ENCODE assay signal across 22 cellular contexts in the genomic region with DNA sequence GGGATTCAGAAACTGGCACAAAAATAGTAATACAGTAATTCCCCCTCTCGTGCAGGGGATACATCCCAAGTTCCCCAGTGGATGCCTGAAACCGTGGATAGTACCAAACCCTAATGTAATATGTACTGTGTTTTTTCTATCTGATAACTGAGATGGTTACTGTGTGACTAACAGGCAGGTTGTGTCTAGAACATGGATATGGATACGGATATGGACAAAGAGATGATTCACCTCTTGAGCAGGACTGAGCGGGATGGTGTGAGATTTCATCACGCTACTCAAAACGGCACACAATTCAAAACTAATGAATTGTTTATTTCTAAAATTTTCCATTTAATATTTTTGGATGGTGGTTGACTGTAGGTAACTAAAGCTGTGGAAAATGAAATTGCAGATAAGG. TPM values are rescaled to one million over a fixed set of nuclear protein-coding genes. Genes with fewer than 3 reads are reported as not detected.
DNase-seq lines count a peak whose midpoint lies in the region; ATAC-seq and TF ChIP-seq lines count a peak whose summit lies in the region.
"Had no signal": no experiment of that assay in that cellular context is flagged by ENCODE, and none has a peak within 500 bp of the region (broad histone marks: within the 10 kb centered on the region; RNA-seq: fewer than 3 reads in every experiment).

No MANE protein-coding gene starts in this region.

- H3K4me3 Mint-ChIP-seq in CD4-positive, alpha-beta T cell: peak overlapping the region; percentile 42
- H3K4me3 Mint-ChIP-seq: neural progenitor cell; stimulated activated naive B cell treated with anti-CD40 and anti-IgM and Interleukin-4, amounts not matched to agents 10 μg/mL and 1 μg/mL and 100 μg/mL, for 72 hours; type B pancreatic cell had no signal

- POLR2A ChIA-PET in CD4-positive, alpha-beta T cell (lab: Charles Lee): no interaction called here

- no peaks in the 10 kb centered on the region for H3K27me3 Mint-ChIP-seq in CD4-positive, alpha-beta T cell
- H3K27me3 Mint-ChIP-seq: stimulated activated naive B cell treated with anti-CD40 and anti-IgM and Interleukin-4, amounts not matched to agents 10 μg/mL and 1 μg/mL and 100 μg/mL, for 72 hours; type B pancreatic cell had no signal

- peak overlapping the region; percentile 53 for H3K9ac ChIP-seq in mammary epithelial cell (ENCODE audit: insufficient read depth, low read length)
- H3K9ac ChIP-seq: neural progenitor cell had no signal

- H4K20me1 ChIP-seq in mammary epithelial cell (ENCODE audit: insufficient read depth, low read length): no peaks in the 10 kb centered on the region

- in situ Hi-C loops in mammary epithelial cell (cut with MboI; ENCODE audit: low sequenced_read_pairs in 2 of 2): no loop called here

- no peak for TF ChIP-seq CTCF in CD4-positive, alpha-beta T cell (IDR thresholded peaks at IDR 0.05)
- TF ChIP-seq CTCF in mammary epithelial cell (conservative IDR thresholded peaks at IDR 0.05 in 1 of 2, IDR thresholded peaks at IDR 0.05 in 1 of 2; ENCODE audit: extremely low read depth in 1 of 2, insufficient read depth in 1 of 2, low read depth in 1 of 2, low read length in 2 of 2) (no peak), foreskin keratinocyte (conservative IDR thresholded peaks at IDR 0.05) (no peak), omental fat pad (IDR thresholded peaks at IDR 0.05) (no peak)

- no peaks in the 10 kb centered on the region for H3K27me3 ChIP-seq in CD4-positive, alpha-beta T cell (ENCODE audit: control insufficient read depth, insufficient read depth, low read length)
- no peaks in the 10 kb centered on the region for H3K27me3 ChIP-seq in mammary epithelial cell (ENCODE audit: insufficient read depth, low read length)
- H3K27me3 ChIP-seq in foreskin keratinocyte: no peaks in the 10 kb centered on the region
- H3K27me3 ChIP-seq: neural progenitor cell had no signal

- H3K4me1 ChIP-seq in mammary epithelial cell (ENCODE audit: insufficient read depth, low read length) (peaks cover 38% of the 10 kb centered on the region), foreskin keratinocyte (peaks cover 24% of the 10 kb centered on the region)

- H3K4me3 ChIP-seq in mammary epithelial cell (replicated peaks in 1 of 3; ENCODE audit: insufficient read depth in 1 of 3, low read depth in 2 of 3, low read length in 3 of 3): peak overlapping the region in 1 of 3 experiments; percentile 18
- H3K4me3 ChIP-seq: neural progenitor cell had no signal

- intact Hi-C loops in CD4-positive, alpha-beta T cell (cut with DNase I, micrococcal nuclease): no loop called here
- intact Hi-C loops in mammary epithelial cell (cut with micrococcal nuclease): no loop called here
- intact Hi-C loops in Right ventricle myocardium inferior (cut with DNase I): no loop called here

- CTCF ChIA-PET in CD4-positive, alpha-beta T cell (lab: Charles Lee): interaction anchor here (0.6 to 1.8 kb wide), 2 partner anchors 9 to 13 kb away, joined by 3 to 6 read pairs; no protein-coding TSS in a partner anchor
- CTCF ChIA-PET in mammary epithelial cell (lab: Charles Lee; ENCODE audit: low non-redundant PET): no interaction called here

- H3K9me3 ChIP-seq in CD4-positive, alpha-beta T cell (ENCODE audit: control insufficient read depth, low read length): no peaks in the 10 kb centered on the region
- no peaks in the 10 kb centered on the region for H3K9me3 ChIP-seq in mammary epithelial cell (replicated peaks; ENCODE audit: insufficient read depth, low read length)

- H3K9me3 Mint-ChIP-seq in CD4-positive, alpha-beta T cell: no peaks in the 10 kb centered on the region
- H3K9me3 Mint-ChIP-seq: neural progenitor cell; stimulated activated naive B cell treated with anti-CD40 and anti-IgM and Interleukin-4, amounts not matched to agents 10 μg/mL and 1 μg/mL and 100 μg/mL, for 72 hours; type B pancreatic cell had no signal

- DNase-seq in CD4-positive, alpha-beta T cell: no peak
- DNase-seq in HS-5 (ENCODE audit: low read depth) (peak; percentile 37), mammary epithelial cell (peak; percentile 88), foreskin keratinocyte (peak; percentile 70 to 87), SKM-1 (lab: John Stamatoyannopoulos, UW; ENCODE audit: unreplicated experiment) (no peak), Right ventricle myocardium inferior (ENCODE audit: missing footprints) (no peak), omental fat pad (ENCODE audit: low spot score) (no peak)
- DNase-seq: activated CD4-positive, CD25-positive, alpha-beta regulatory T cell; caudate nucleus; DMS153; effector CD8-positive, alpha-beta T cell; foreskin melanocyte; KBM-7; left colon; NCI-H1048; NCI-H2081 treated with DMSO at 0.1 percent for 48 hours; NCI-H524; SIG-M5; stimulated activated naive B cell treated with anti-CD40 and anti-IgM and Interleukin-4, amounts not matched to agents 10 μg/mL and 1 μg/mL and 100 μg/mL, for 72 hours had no signal

- peaks cover 74% of the 10 kb centered on the region for H3K79me2 ChIP-seq in mammary epithelial cell (ENCODE audit: insufficient read depth, low read length)

- no peak overlapping the region for H3K27ac ChIP-seq in CD4-positive, alpha-beta T cell (ENCODE audit: low read depth, low read length)
- H3K27ac ChIP-seq in mammary epithelial cell (ENCODE audit: insufficient read depth, low read depth, low read length): peak overlapping the region; percentile 94
- peak overlapping the region; percentile 92 for H3K27ac ChIP-seq in foreskin keratinocyte
- H3K27ac ChIP-seq: neural progenitor cell had no signal

- peak overlapping the region; percentile 92 for H3K4me2 ChIP-seq in mammary epithelial cell (ENCODE audit: insufficient read depth, low read depth, low read length)
- H3K4me2 ChIP-seq: neural progenitor cell had no signal

- dilution Hi-C loops in mammary epithelial cell (cut with HindIII; ENCODE audit: low sequenced_read_pairs): no loop called here

- H3K36me3 ChIP-seq in mammary epithelial cell (ENCODE audit: insufficient read depth, low read length): peaks cover 31% of the 10 kb centered on the region

- ATAC-seq in CD4-positive, alpha-beta T cell (ENCODE audit: poor library complexity): no peak
- ATAC-seq in foreskin keratinocyte: peak; percentile 78
- no peak for ATAC-seq in GM18867 (IDR thresholded peaks at IDR 0.05; ENCODE audit: unreplicated experiment)
- no peak for ATAC-seq in Right ventricle myocardium inferior
- ATAC-seq in omental fat pad (ENCODE audit: low FRiP score): no peak
- ATAC-seq: left colon; stimulated activated naive B cell treated with anti-CD40 and anti-IgM and Interleukin-4, amounts not matched to agents 10 μg/mL and 1 μg/mL and 100 μg/mL, for 72 hours had no signal

- TSS peak; percentile 41 for BruUV-seq in mammary epithelial cell (replicated peaks; lab: Mats Ljungman, UMichigan)

- peaks cover 33% of the 10 kb centered on the region for H3K4me1 Mint-ChIP-seq in CD4-positive, alpha-beta T cell (ENCODE audit: low read depth)

- 1% methylated on average over 6 of the region's 6 CpGs for whole genome bisulfite sequencing in mammary epithelial cell (ENCODE audit: low coverage, missing lambda C conversion rate)

- no peak overlapping the region for H3K27ac Mint-ChIP-seq in CD4-positive, alpha-beta T cell
- H3K27ac Mint-ChIP-seq: neural progenitor cell; stimulated activated naive B cell treated with anti-CD40 and anti-IgM and Interleukin-4, amounts not matched to agents 10 μg/mL and 1 μg/mL and 100 μg/mL, for 72 hours; type B pancreatic cell had no signal

- no peak overlapping the region for H2AFZ ChIP-seq in mammary epithelial cell (ENCODE audit: low read depth, low read length)
- H2AFZ ChIP-seq: neural progenitor cell had no signal

- H3K36me3 Mint-ChIP-seq in CD4-positive, alpha-beta T cell (ENCODE audit: low read depth): peaks cover 87% of the 10 kb centered on the region

RNA-seq across cellular contexts. Expression of a gene that starts 3.4 kb away (rescaled TPM):
- total RNA-seq in CD4-positive, alpha-beta T cell: 100 to 1,000 TPM; 103 to 107 TPM
- total RNA-seq in mammary epithelial cell (100 to 1,000 TPM; 102 to 196 TPM), foreskin keratinocyte (78.5 and 86.2 TPM in 2 replicates), Right ventricle myocardium inferior (49.4 TPM), omental fat pad (10 to 100 TPM; 49.5 to 63.6 (median 59.4) TPM)
- polyA plus RNA-seq in mammary epithelial cell (83.4 TPM), foreskin keratinocyte (44.9 and 46.4 TPM in 2 replicates)
- polyA minus RNA-seq in mammary epithelial cell: 81.4 TPM

RNA-seq across cellular contexts. Expression of a gene that starts 9.6 kb away (rescaled TPM):
- total RNA-seq in CD4-positive, alpha-beta T cell: 100 to 1,000 TPM; 120 to 128 TPM
- 10 to 100 TPM; 27.7 to 78.2 TPM for total RNA-seq in mammary epithelial cell
- 67.3 TPM for polyA plus RNA-seq in mammary epithelial cell
- 25.7 TPM for polyA minus RNA-seq in mammary epithelial cell
- total RNA-seq in foreskin keratinocyte: 51.3 and 56.8 TPM in 2 replicates
- polyA plus RNA-seq in foreskin keratinocyte: 51.8 and 58.3 TPM in 2 replicates
- total RNA-seq in Right ventricle myocardium inferior: 32.8 TPM
- total RNA-seq in omental fat pad: 10 to 100 TPM; 29.3 to 66.4 (median 51.6) TPM

RNA-seq across cellular contexts. Expression of a gene that starts 11.6 kb away (rescaled TPM):
- under 1 TPM; 0.33 to 0.47 TPM for total RNA-seq in CD4-positive, alpha-beta T cell
- 1 to 10 TPM in 1 of 2 donors, under 1 TPM in 1; 0.67 to 1.7 TPM for total RNA-seq in mammary epithelial cell
- polyA plus RNA-seq in mammary epithelial cell: 0.29 TPM
- polyA minus RNA-seq in mammary epithelial cell: not detected
- 0.34 and 0.46 TPM in 2 replicates for total RNA-seq in foreskin keratinocyte
- polyA plus RNA-seq in foreskin keratinocyte: 0.40 and 0.41 TPM in 2 replicates
- total RNA-seq in Right ventricle myocardium inferior: not detected
- total RNA-seq in omental fat pad: 1 to 10 TPM in 1 of 4 donors, under 1 TPM in 1, not detected in 2; 0.37 to 1.3 TPM

Comparison
In these comparisons a context has a peak if more than half of its experiments do, and no peak if none do; other contexts are left out.
1. DNase-seq: peak in HS-5 (single experiment), mammary epithelial cell (single experiment) and foreskin keratinocyte (2 of 2); none in CD4-positive, alpha-beta T cell (0 of 10), SKM-1 (single experiment), Right ventricle myocardium inferior (single experiment) and omental fat pad (single experiment).